ENCODE assay signal across 1 cellular context in the genomic region with DNA sequence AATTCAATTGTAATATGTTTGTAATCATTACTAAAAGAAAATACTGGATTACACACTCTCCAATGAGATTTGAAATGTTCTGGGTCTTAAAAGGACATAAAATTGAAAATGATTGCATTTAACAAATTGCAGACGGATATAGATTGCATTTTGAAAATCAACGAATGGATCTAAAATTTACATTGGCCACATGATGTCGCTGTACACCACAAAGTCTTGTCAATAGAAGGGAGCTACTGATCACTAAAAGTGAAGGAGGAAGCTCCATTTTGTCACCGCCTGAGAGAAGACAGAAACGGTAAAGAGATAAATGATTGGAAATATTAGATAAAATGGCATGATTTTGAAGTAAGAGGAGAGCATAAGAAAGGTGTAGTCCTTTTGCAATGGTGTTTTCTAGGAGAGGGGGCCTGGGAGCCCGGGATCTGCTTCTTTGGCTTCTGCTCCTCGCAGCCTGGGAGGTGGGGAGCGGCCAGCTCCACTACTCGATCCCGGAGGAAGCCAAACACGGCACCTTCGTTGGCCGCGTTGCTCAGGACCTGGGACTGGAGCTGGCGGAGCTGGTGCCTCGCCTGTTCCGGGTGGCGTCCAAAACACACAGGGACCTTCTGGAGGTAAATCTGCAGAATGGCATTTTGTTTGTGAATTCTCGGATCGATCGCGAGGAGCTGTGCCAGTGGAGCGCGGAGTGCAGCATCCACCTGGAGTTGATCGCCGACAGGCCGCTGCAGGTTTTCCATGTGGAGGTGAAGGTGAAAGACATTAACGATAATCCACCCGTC.
TF ChIP-seq lines count a peak whose summit lies in the region.

A gene (plus strand): TSS at position 236 of the 782 bp plus-strand sequence.

TF ChIP-seq in A549, 52 proteins besides CTCF, POLR2A, EP300 and RAD21:
- TF ChIP-seq, protein P1, sequence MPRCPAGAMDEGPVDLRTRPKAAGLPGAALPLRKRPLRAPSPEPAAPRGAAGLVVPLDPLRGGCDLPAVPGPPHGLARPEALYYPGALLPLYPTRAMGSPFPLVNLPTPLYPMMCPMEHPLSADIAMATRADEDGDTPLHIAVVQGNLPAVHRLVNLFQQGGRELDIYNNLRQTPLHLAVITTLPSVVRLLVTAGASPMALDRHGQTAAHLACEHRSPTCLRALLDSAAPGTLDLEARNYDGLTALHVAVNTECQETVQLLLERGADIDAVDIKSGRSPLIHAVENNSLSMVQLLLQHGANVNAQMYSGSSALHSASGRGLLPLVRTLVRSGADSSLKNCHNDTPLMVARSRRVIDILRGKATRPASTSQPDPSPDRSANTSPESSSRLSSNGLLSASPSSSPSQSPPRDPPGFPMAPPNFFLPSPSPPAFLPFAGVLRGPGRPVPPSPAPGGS (IDR thresholded peaks at IDR 0.05): no peak
- no peak for TF ChIP-seq RARB (CRISPR knock-in tag; IDR thresholded peaks at IDR 0.05)
- TF ChIP-seq HEYL (CRISPR knock-in tag; IDR thresholded peaks at IDR 0.05): no peak
- TF ChIP-seq CBX2 (IDR thresholded peaks at IDR 0.05; ENCODE audit: borderline replicate concordance, low read depth): no peak
- no peak for TF ChIP-seq FOSL2 (IDR thresholded peaks at IDR 0.05)
- no peak for TF ChIP-seq FOSL2 (CRISPR knock-in tag; IDR thresholded peaks at IDR 0.05)
- no peak for TF ChIP-seq TFCP2L1 (CRISPR knock-in tag; IDR thresholded peaks at IDR 0.05)
- TF ChIP-seq, protein P2, sequence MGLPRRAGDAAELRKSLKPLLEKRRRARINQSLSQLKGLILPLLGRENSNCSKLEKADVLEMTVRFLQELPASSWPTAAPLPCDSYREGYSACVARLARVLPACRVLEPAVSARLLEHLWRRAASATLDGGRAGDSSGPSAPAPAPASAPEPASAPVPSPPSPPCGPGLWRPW (IDR thresholded peaks at IDR 0.05): no peak
- no peak for TF ChIP-seq NR3C1 (IDR thresholded peaks at IDR 0.05)
- no peak for TF ChIP-seq NFE2L2 (conservative IDR thresholded peaks at IDR 0.05; ENCODE audit: low read length)
- TF ChIP-seq CBX8 (IDR thresholded peaks at IDR 0.05): no peak
- no peak for TF ChIP-seq FOXS1 (CRISPR knock-in tag; IDR thresholded peaks at IDR 0.05)
- no peak for TF ChIP-seq CHD2 (IDR thresholded peaks at IDR 0.05; ENCODE audit: low read length, partially characterized antibody)
- TF ChIP-seq BHLHE40 (IDR thresholded peaks at IDR 0.05; ENCODE audit: low read depth, low read length): no peak
- TF ChIP-seq HDAC2 (IDR thresholded peaks at IDR 0.05): no peak
- TF ChIP-seq SREBF2 (IDR thresholded peaks at IDR 0.05): no peak
- TF ChIP-seq, protein P3, sequence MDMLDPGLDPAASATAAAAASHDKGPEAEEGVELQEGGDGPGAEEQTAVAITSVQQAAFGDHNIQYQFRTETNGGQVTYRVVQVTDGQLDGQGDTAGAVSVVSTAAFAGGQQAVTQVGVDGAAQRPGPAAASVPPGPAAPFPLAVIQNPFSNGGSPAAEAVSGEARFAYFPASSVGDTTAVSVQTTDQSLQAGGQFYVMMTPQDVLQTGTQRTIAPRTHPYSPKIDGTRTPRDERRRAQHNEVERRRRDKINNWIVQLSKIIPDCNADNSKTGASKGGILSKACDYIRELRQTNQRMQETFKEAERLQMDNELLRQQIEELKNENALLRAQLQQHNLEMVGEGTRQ (IDR thresholded peaks at IDR 0.05): no peak
- TF ChIP-seq PHF8 (IDR thresholded peaks at IDR 0.05; ENCODE audit: borderline replicate concordance, low read depth): no peak
